Comparison of ENCODE assay signal across 22 cellular contexts in genomic region chr6:164273491-164273890, GRCh38.
"Had no signal": no experiment of that assay in that cellular context is flagged by ENCODE, and none has a peak within 500 bp of the region (broad histone marks: within the 10 kb centered on the region; RNA-seq: fewer than 3 reads in every experiment).

No MANE protein-coding gene starts in this region.

- H3K4me1 ChIP-seq: SJSA1 had no signal

- H3K27ac ChIP-seq: SJSA1 had no signal

- DNase-seq: KBM-7, MV-4-11, NCI-H1092, NCI-H1105 treated with DMSO at 0.1 percent for 48 hours, NCI-H1417 treated with DMSO at 0.1 percent for 48 hours, NCI-H146, NCI-H1694 treated with DMSO at 0.1 percent for 48 hours, NCI-H1930, NCI-H2081, NCI-H2107, NCI-H2227 treated with DMSO at 0.1 percent for 48 hours, NCI-H524, NCI-H69, NCI-H774, Right ventricle myocardium superior, RPMI8226, SIG-M5, SK-N-SH, SW 1271, T-cell had no signal

- H3K27me3 ChIP-seq: SJSA1 had no signal

- FAIRE-seq: RCC 7860 had no signal

- ATAC-seq: T-cell had no signal

- H3K9me3 ChIP-seq: SJSA1, SK-N-SH had no signal

- H3K36me3 ChIP-seq: SJSA1 had no signal

- H3K9ac ChIP-seq: SK-N-SH had no signal

- H3K4me3 ChIP-seq: SJSA1 had no signal

- H3K4me2 ChIP-seq: SK-N-SH had no signal
